In genomic region chr1:162946701-162947100, GRCh38 we compare ENCODE assay signal across 36 cellular contexts.
"Had no signal": no experiment of that assay in that cellular context is flagged by ENCODE, and none has a peak within 500 bp of the region (broad histone marks: within the 10 kb centered on the region; RNA-seq: fewer than 3 reads in every experiment).

No MANE protein-coding gene starts in this region.

- H3K4me2 ChIP-seq: KMS-11, PC-9 had no signal

- H3K27ac Mint-ChIP-seq: activated B cell treated with CpG ODN at 0.5 μM for 24 hours; activated CD4-positive, alpha-beta memory T cell treated with anti-CD3 and anti-CD28 coated beads, Interleukin-2, amount 10 ng/mL, durations not matched to agents 7 days and 5 days; activated CD8-positive, alpha-beta memory T cell treated with anti-CD3 and anti-CD28 coated beads, Interleukin-2, amount 10 ng/mL, durations not matched to agents 7 days and 5 days; activated naive CD4-positive, alpha-beta T cell treated with anti-CD3 and anti-CD28 coated beads, Interleukin-2, amount 10 ng/mL, durations not matched to agents 7 days and 5 days; activated naive CD8-positive, alpha-beta T cell; activated naive CD8-positive, alpha-beta T cell treated with anti-CD3 and anti-CD28 coated beads, Interleukin-2, amount 50 U/mL, for 24 hours; T-cell had no signal

- FAIRE-seq: RCC 7860 had no signal

- H3K27ac ChIP-seq: brain microvascular endothelial cell, KMS-11, PC-9, RWPE1, VCaP had no signal

- H3K4me1 Mint-ChIP-seq: activated B cell treated with CpG ODN at 0.5 μM for 24 hours; activated CD4-positive, alpha-beta memory T cell treated with anti-CD3 and anti-CD28 coated beads, Interleukin-2, amount 10 ng/mL, durations not matched to agents 7 days and 5 days; activated CD8-positive, alpha-beta memory T cell treated with anti-CD3 and anti-CD28 coated beads, Interleukin-2, amount 10 ng/mL, durations not matched to agents 7 days and 5 days; activated naive CD4-positive, alpha-beta T cell treated with anti-CD3 and anti-CD28 coated beads, Interleukin-2, amount 10 ng/mL, durations not matched to agents 7 days and 5 days; T-cell had no signal

- H2AFZ ChIP-seq: PC-9 had no signal

- H3K4me3 ChIP-seq: PC-9 had no signal

- H3K4me3 Mint-ChIP-seq: activated B cell treated with CpG ODN at 0.5 μM for 24 hours; activated CD4-positive, alpha-beta memory T cell treated with anti-CD3 and anti-CD28 coated beads, Interleukin-2, amount 10 ng/mL, durations not matched to agents 7 days and 5 days; activated CD8-positive, alpha-beta memory T cell treated with anti-CD3 and anti-CD28 coated beads, Interleukin-2, amount 10 ng/mL, durations not matched to agents 7 days and 5 days; activated naive CD4-positive, alpha-beta T cell treated with anti-CD3 and anti-CD28 coated beads, Interleukin-2, amount 10 ng/mL, durations not matched to agents 7 days and 5 days; activated naive CD8-positive, alpha-beta T cell; activated naive CD8-positive, alpha-beta T cell treated with anti-CD3 and anti-CD28 coated beads, Interleukin-2, amount 50 U/mL, for 24 hours; T-cell had no signal

- H3K27me3 ChIP-seq: brain microvascular endothelial cell had no signal

- H3K9ac ChIP-seq: KMS-11 had no signal

- H3K36me3 Mint-ChIP-seq: activated CD8-positive, alpha-beta memory T cell treated with anti-CD3 and anti-CD28 coated beads, Interleukin-2, amount 10 ng/mL, durations not matched to agents 7 days and 5 days; activated naive CD4-positive, alpha-beta T cell treated with anti-CD3 and anti-CD28 coated beads, Interleukin-2, amount 10 ng/mL, durations not matched to agents 7 days and 5 days; activated naive CD8-positive, alpha-beta T cell; T-cell had no signal

- H3K36me3 ChIP-seq: brain microvascular endothelial cell had no signal

- H3K9me3 Mint-ChIP-seq: activated B cell treated with CpG ODN at 0.5 μM for 24 hours; activated CD4-positive, alpha-beta memory T cell treated with anti-CD3 and anti-CD28 coated beads, Interleukin-2, amount 10 ng/mL, durations not matched to agents 7 days and 5 days; activated naive CD4-positive, alpha-beta T cell treated with anti-CD3 and anti-CD28 coated beads, Interleukin-2, amount 10 ng/mL, durations not matched to agents 7 days and 5 days; activated naive CD8-positive, alpha-beta T cell treated with anti-CD3 and anti-CD28 coated beads, Interleukin-2, amount 50 U/mL, for 24 hours; T-cell had no signal

- DNase-seq: activated B cell treated with CpG ODN at 0.5 μM for 24 hours; activated CD4-positive, alpha-beta memory T cell treated with anti-CD3 and anti-CD28 coated beads, Interleukin-2, amount 10 ng/mL, durations not matched to agents 7 days and 5 days; activated CD4-positive, alpha-beta T cell treated with anti-CD3 and anti-CD28 coated beads for 4 hours; activated CD4-positive, alpha-beta T cell treated with anti-CD3 and anti-CD28 coated beads, Interleukin-2, amount 50 U/mL, for 1 hour; activated CD4-positive, CD25-positive, alpha-beta regulatory T cell treated with anti-CD3 and anti-CD28 coated beads, Interleukin-2, amount 50 U/mL, for 72 hours; activated CD8-positive, alpha-beta memory T cell treated with anti-CD3 and anti-CD28 coated beads for 24 hours; activated CD8-positive, alpha-beta memory T cell treated with anti-CD3 and anti-CD28 coated beads, Interleukin-2, amount 10 ng/mL, durations not matched to agents 7 days and 5 days; activated CD8-positive, alpha-beta memory T cell treated with anti-CD3 and anti-CD28 coated beads, Interleukin-2, amount 50 U/mL, for 48 hours; activated effector memory CD4-positive, alpha-beta T cell treated with Interleukin-2 at 50 U/mL for 16 hours; activated naive CD4-positive, alpha-beta T cell treated with anti-CD3 and anti-CD28 coated beads, Interleukin-2, amount 10 ng/mL, durations not matched to agents 7 days and 5 days; activated naive CD8-positive, alpha-beta T cell treated with anti-CD3 and anti-CD28 coated beads, Interleukin-2, amount 50 U/mL, for 24 hours; activated T-cell treated with anti-CD3 and anti-CD28 coated beads, Interleukin-2, amount 50 U/mL, for 48 hours; amniotic stem cell; aorta; brain microvascular endothelial cell; central memory CD4-positive, alpha-beta T cell; NCI-H1105; NCI-H1417 treated with DMSO at 0.1 percent for 48 hours; NCI-H1694; NCI-H1930; NCI-H2081 treated with DMSO at 0.1 percent for 48 hours; NCI-H226; NCI-H446 treated with DMSO at 0.1 percent for 48 hours; NCI-H524; NCI-H69; NK-92 treated with Interleukin-12 subunit alpha and Interleukin-12 subunit beta, amount 100 ng/mL, for 24 hours; PC-9; SIG-M5; T-cell; T-helper 2 cell; T-helper 9 cell had no signal
